In genomic region chr19:48633148-48634035, GRCh38 we compare ENCODE assay signal across 9 cellular contexts. TPM values are rescaled to one million over a fixed set of nuclear protein-coding genes. Genes with fewer than 3 reads are reported as not detected.
A peak's percentile ranks its signal among the peaks of the same experiment; 100 is the strongest.
DNase-seq lines count a peak whose midpoint lies in the region; ATAC-seq and TF ChIP-seq lines count a peak whose summit lies in the region.
"Had no signal": no experiment of that assay in that cellular context is flagged by ENCODE, and none has a peak within 500 bp of the region (broad histone marks: within the 10 kb centered on the region; RNA-seq: fewer than 3 reads in every experiment).

No MANE protein-coding gene starts in this region.

- no peaks in the 10 kb centered on the region for H3K27me3 ChIP-seq in Caco-2 (replicated peaks; ENCODE audit: control insufficient read depth, insufficient read depth, low read length)

- peaks cover 32% of the 10 kb centered on the region for H3K4me1 Mint-ChIP-seq in Caco-2 (ENCODE audit: low read depth, unreplicated experiment)

- H3K4me3 ChIP-seq in Caco-2 (ENCODE audit: low read depth, low read length) (no peak overlapping the region), OCI-LY7 (ENCODE audit: low read depth, low read length, poor library complexity, severe bottlenecking) (peak overlapping the region; percentile 76), epithelial cell of proximal tubule (ENCODE audit: low read depth, low read length) (peak overlapping the region; percentile 45)

- POLR2A ChIA-PET in Caco-2 (lab: Charles Lee) (interaction anchor here (0.5 to 2.6 kb wide), 4 partner anchors 9 to 975 kb away, joined by 4 to 37 read pairs (median 13); partner anchors contain the start of genes PPP1R15A, RPL18 and SPHK2), OCI-LY7 (lab: Charles Lee) (interaction anchor here (0.5 to 1.8 kb wide), 4 partner anchors 14 to 235 kb away, joined by 3 to 6 read pairs (median 4); partner anchors contain the start of genes RPL18 and SPHK2)

- H3K36me3 ChIP-seq in Caco-2 (ENCODE audit: control insufficient read depth, insufficient read depth, low read length): 0 out of 2 replicates have a peak, but pooled peaks cover 1% of the 10 kb centered on the region
- peaks cover 25% of the 10 kb centered on the region; the same call in 1 of the 2 replicates for H3K36me3 ChIP-seq in OCI-LY7 (ENCODE audit: insufficient read depth, low read length)

- intact Hi-C loops in Caco-2 (cut with micrococcal nuclease; ENCODE audit: unreplicated experiment) (loop anchor here (1.0 kb wide), 2 partner anchors 9 to 79 kb away; no protein-coding TSS in a partner anchor), OCI-LY7 (cut with micrococcal nuclease; ENCODE audit: unreplicated experiment) (loop anchor here (10.0 kb wide), 1 partner anchor 861 kb away; the partner anchor contains the start of gene RPS11)

- H3K9me2 ChIP-seq in OCI-LY7 (ENCODE audit: insufficient read depth, low read length): no peaks in the 10 kb centered on the region

- no peak for ATAC-seq in GM19467 (IDR thresholded peaks at IDR 0.05; ENCODE audit: unreplicated experiment)
- no peak for ATAC-seq in HG02759 (IDR thresholded peaks at IDR 0.05; ENCODE audit: unreplicated experiment)

- H3K27ac Mint-ChIP-seq in Caco-2 (ENCODE audit: unreplicated experiment): peak overlapping the region; percentile 93

- peak; percentile 93 to 98 for DNase-seq in Caco-2
- no peak for DNase-seq in OCI-LY7 (ENCODE audit: low spot score)
- DNase-seq in epithelial cell of proximal tubule (ENCODE audit: low read depth): no peak
- DNase-seq in pons (ENCODE audit: low spot score): peak; percentile 5
- DNase-seq in HuH-7.5 (ENCODE audit: low spot score): no peak
- no peak for DNase-seq in NOMO-1 (lab: John Stamatoyannopoulos, UW; ENCODE audit: unreplicated experiment in 2 of 2)

- H3K27ac ChIP-seq in OCI-LY7 (ENCODE audit: low read depth, low read length, poor library complexity, severe bottlenecking): peak overlapping the region; percentile 82

- H3K4me1 ChIP-seq in Caco-2: peaks cover 43% of the 10 kb centered on the region
- peaks cover 37% of the 10 kb centered on the region for H3K4me1 ChIP-seq in OCI-LY7 (ENCODE audit: insufficient read depth, low read length, poor library complexity, severe bottlenecking)

- H3K9me3 ChIP-seq in Caco-2: no peaks in the 10 kb centered on the region
- H3K9me3 ChIP-seq in OCI-LY7 (ENCODE audit: low read length): no peaks in the 10 kb centered on the region

- H3K27me3 Mint-ChIP-seq in Caco-2 (ENCODE audit: insufficient read depth, unreplicated experiment): no peaks in the 10 kb centered on the region

- H4K20me1 ChIP-seq in OCI-LY7 (ENCODE audit: insufficient read depth, low read length): no peaks in the 10 kb centered on the region

- H3K36me3 Mint-ChIP-seq in Caco-2 (ENCODE audit: insufficient read depth, unreplicated experiment): peaks cover 83% of the 10 kb centered on the region

- no TSS peak for BruUV-seq in Caco-2 (replicated peaks; lab: Mats Ljungman, UMichigan)
- no TSS peak for BruUV-seq in OCI-LY7 (replicated peaks; lab: Mats Ljungman, UMichigan)

- peak overlapping the region; percentile 97 for H3K4me2 ChIP-seq in OCI-LY7 (ENCODE audit: low read length)

- CTCF ChIA-PET in Caco-2 (lab: Charles Lee): interaction anchor here (0.7 to 1.2 kb wide), 3 partner anchors 14 to 242 kb away, joined by 3 to 4 read pairs (median 3); partner anchors contain the start of genes KDELR1, RPL18 and SPHK2
- CTCF ChIA-PET in OCI-LY7 (lab: Charles Lee; ENCODE audit: unreplicated experiment): interaction anchor here (0.8 to 1.1 kb wide), 2 partner anchors 10 to 131 kb away, joined by 3 read pairs; no protein-coding TSS in a partner anchor

- H3K79me2 ChIP-seq in OCI-LY7 (ENCODE audit: insufficient read depth, low read depth, low read length): no peaks in the 10 kb centered on the region; the same call in 1 of the 2 replicates

- no peak for TF ChIP-seq CTCF in Caco-2 (IDR thresholded peaks at IDR 0.05; ENCODE audit: insufficient read depth in 1 of 2, low read depth in 1 of 2, low read length in 1 of 2, severe bottlenecking in 1 of 2, unreplicated experiment in 1 of 2)
- no peak for TF ChIP-seq CTCF in OCI-LY7 (conservative IDR thresholded peaks at IDR 0.05; ENCODE audit: low read length)
- no peak for TF ChIP-seq CTCF in epithelial cell of proximal tubule (conservative IDR thresholded peaks at IDR 0.05; ENCODE audit: low read depth, low read length)

- peaks cover 4% of the 10 kb centered on the region for H3K9me3 Mint-ChIP-seq in Caco-2 (ENCODE audit: unreplicated experiment)

- no peak overlapping the region; the same call in 1 of the 2 replicates for H2AFZ ChIP-seq in OCI-LY7 (ENCODE audit: low read length)

- H3K4me3 Mint-ChIP-seq in Caco-2 (ENCODE audit: unreplicated experiment): peak overlapping the region; percentile 80

RNA-seq across cellular contexts. Expression of gene DBP, which starts 3.8 kb away (rescaled TPM):
- total RNA-seq in Caco-2 (2022) (17.4 and 17.7 TPM in 2 replicates), OCI-LY7 (2022) (15.7 and 19.0 TPM in 2 replicates), epithelial cell of proximal tubule (1.3 and 5.9 TPM in 2 replicates)
- 20.8 and 35.6 TPM in 2 replicates for total RNA-seq in OCI-LY7 (2014; rRNA removed; shearing (Covaris generic))

RNA-seq across cellular contexts. Expression of gene CA11, which starts 12.6 kb away (rescaled TPM):
- 10.5 and 15.9 TPM in 2 replicates for total RNA-seq in Caco-2 (2022)
- 2.5 and 2.7 TPM in 2 replicates for total RNA-seq in OCI-LY7 (2014; rRNA removed; shearing (Covaris generic))
- 4.6 and 10.8 TPM in 2 replicates for total RNA-seq in OCI-LY7 (2022)
- 0.22 and 6.6 TPM in 2 replicates for total RNA-seq in epithelial cell of proximal tubule

RNA-seq across cellular contexts. Expression of gene SPHK2, which starts 14.1 kb away (rescaled TPM):
- total RNA-seq in Caco-2 (2022): 134 and 140 TPM in 2 replicates
- 12.4 and 18.2 TPM in 2 replicates for total RNA-seq in OCI-LY7 (2014; rRNA removed; shearing (Covaris generic))
- total RNA-seq in OCI-LY7 (2022): 33.3 and 34.8 TPM in 2 replicates
- total RNA-seq in epithelial cell of proximal tubule: 13.0 and 14.5 TPM in 2 replicates

RNA-seq across cellular contexts. Expression of gene RPL18, which starts 14.4 kb away (rescaled TPM):
- total RNA-seq in Caco-2 (2022) (1,812 and 1,896 TPM in 2 replicates), OCI-LY7 (2022) (1,333 and 1,494 TPM in 2 replicates), epithelial cell of proximal tubule (2,819 and 2,927 TPM in 2 replicates)
- total RNA-seq in OCI-LY7 (2014; rRNA removed; shearing (Covaris generic)): 3,527 and 5,064 TPM in 2 replicates

RNA-seq across cellular contexts. Expression of gene FAM83E, which starts 18.5 kb away (rescaled TPM):
- total RNA-seq in Caco-2 (2022): 5.8 and 6.8 TPM in 2 replicates
- total RNA-seq in OCI-LY7 (2014; rRNA removed; shearing (Covaris generic)): 3.7 and 6.2 TPM in 2 replicates
- 3.0 and 5.6 TPM in 2 replicates for total RNA-seq in OCI-LY7 (2022)
- 0.14 and 0.40 TPM in 2 replicates for total RNA-seq in epithelial cell of proximal tubule
- total RNA-seq: HT1080 had no signal

Comparison
In these comparisons a context has a peak if more than half of its experiments do, and no peak if none do; other contexts are left out.
1. DNase-seq: peak in Caco-2 (2 of 2) and pons (single experiment); none in OCI-LY7 (single experiment), epithelial cell of proximal tubule (single experiment), HuH-7.5 (single experiment) and NOMO-1 (0 of 2).